Comparison of ENCODE assay signal across 1 cellular context in the genomic region with DNA sequence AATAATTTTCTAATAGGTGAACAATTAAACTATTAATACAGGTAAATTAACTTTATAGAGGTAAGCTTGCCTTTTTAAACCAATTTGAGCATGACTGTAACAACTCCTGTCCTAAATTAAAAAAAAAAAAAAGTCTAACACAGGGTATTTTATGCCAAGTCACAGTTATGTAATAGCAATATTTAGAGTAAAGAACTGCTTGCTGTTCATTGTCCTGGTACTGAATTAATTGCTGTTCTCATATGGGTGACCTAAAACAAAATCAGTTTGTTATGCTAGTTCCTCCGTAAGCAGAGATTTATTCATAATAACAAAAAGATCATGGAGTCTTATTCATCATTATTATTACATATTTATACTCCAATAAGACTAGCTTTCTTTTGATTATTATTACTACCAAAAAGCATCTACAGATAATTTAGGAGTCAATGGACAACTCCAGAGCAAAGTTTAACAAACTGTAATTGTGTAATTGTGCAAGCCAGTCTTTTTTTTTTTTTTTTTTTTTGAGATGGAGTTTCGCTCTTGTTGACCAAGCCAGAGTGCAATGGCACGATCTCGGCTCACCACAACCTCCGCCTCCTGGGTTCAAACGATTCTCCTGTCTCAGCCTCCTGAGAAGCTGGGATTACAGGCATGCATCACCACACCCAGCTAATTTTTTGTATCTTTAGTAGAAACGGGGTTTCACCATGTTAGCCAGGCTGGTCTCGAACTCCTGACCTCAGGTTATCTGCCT.
TF ChIP-seq lines count a peak whose summit lies in the region.

No MANE protein-coding gene starts in this region.

TF ChIP-seq in HepG2, 621 proteins besides CTCF, POLR2A, EP300 and RAD21 (continued from another document and continues in another):
- TF ChIP-seq, protein P1, sequence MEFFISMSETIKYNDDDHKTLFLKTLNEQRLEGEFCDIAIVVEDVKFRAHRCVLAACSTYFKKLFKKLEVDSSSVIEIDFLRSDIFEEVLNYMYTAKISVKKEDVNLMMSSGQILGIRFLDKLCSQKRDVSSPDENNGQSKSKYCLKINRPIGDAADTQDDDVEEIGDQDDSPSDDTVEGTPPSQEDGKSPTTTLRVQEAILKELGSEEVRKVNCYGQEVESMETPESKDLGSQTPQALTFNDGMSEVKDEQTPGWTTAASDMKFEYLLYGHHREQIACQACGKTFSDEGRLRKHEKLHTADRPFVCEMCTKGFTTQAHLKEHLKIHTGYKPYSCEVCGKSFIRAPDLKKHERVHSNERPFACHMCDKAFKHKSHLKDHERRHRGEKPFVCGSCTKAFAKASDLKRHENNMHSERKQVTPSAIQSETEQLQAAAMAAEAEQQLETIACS (CRISPR knock-in tag; IDR thresholded peaks at IDR 0.05): no peak
- TF ChIP-seq JUN (CRISPR knock-in tag; IDR thresholded peaks at IDR 0.05) (no peak), ZNF530 (CRISPR knock-in tag; IDR thresholded peaks at IDR 0.05; ENCODE audit: low read depth) (no peak), NFE2L2 (IDR thresholded peaks at IDR 0.05; ENCODE audit: low read length) (peak; percentile 60), MEIS1 (CRISPR knock-in tag; IDR thresholded peaks at IDR 0.05; ENCODE audit: borderline replicate concordance) (no peak), ZNF367 (CRISPR knock-in tag; IDR thresholded peaks at IDR 0.05; ENCODE audit: borderline replicate concordance) (no peak), ZMYM4 (CRISPR knock-in tag; IDR thresholded peaks at IDR 0.05) (no peak), TMF1 (CRISPR knock-in tag; IDR thresholded peaks at IDR 0.05; ENCODE audit: low read depth) (no peak), ZBTB46 (CRISPR knock-in tag; IDR thresholded peaks at IDR 0.05; ENCODE audit: borderline replicate concordance) (no peak), SCMH1 (CRISPR knock-in tag; IDR thresholded peaks at IDR 0.05; ENCODE audit: borderline replicate concordance) (no peak), FOXA1 (IDR thresholded peaks at IDR 0.05) (no peak), FOXA1 (CRISPR knock-in tag; IDR thresholded peaks at IDR 0.05) (peak; percentile 42), GATA4 (IDR thresholded peaks at IDR 0.05; ENCODE audit: borderline replicate concordance, low read depth) (no peak), HMG20B (CRISPR knock-in tag; conservative IDR thresholded peaks at IDR 0.05) (no peak), SMARCC2 (IDR thresholded peaks at IDR 0.05) (no peak), ZNF382 (CRISPR knock-in tag; IDR thresholded peaks at IDR 0.05; ENCODE audit: borderline replicate concordance) (no peak), FOXJ3 (CRISPR knock-in tag; IDR thresholded peaks at IDR 0.05; ENCODE audit: borderline replicate concordance) (no peak), NCOA2 (CRISPR knock-in tag; IDR thresholded peaks at IDR 0.05) (peak; percentile 6; the same call in 1 of the 2 replicates), SIX1 (CRISPR knock-in tag; IDR thresholded peaks at IDR 0.05; ENCODE audit: borderline replicate concordance) (no peak), MIXL1 (CRISPR knock-in tag; IDR thresholded peaks at IDR 0.05) (no peak), ZNF672 (CRISPR knock-in tag; IDR thresholded peaks at IDR 0.05) (no peak), FOXA3 (CRISPR knock-in tag; IDR thresholded peaks at IDR 0.05) (no peak), SIX4 (CRISPR knock-in tag; IDR thresholded peaks at IDR 0.05) (no peak), ZNF556 (CRISPR knock-in tag; IDR thresholded peaks at IDR 0.05; ENCODE audit: borderline replicate concordance) (no peak), ELF4 (CRISPR knock-in tag; IDR thresholded peaks at IDR 0.05; ENCODE audit: borderline replicate concordance) (no peak), ZNF598 (CRISPR knock-in tag; IDR thresholded peaks at IDR 0.05; ENCODE audit: borderline replicate concordance) (no peak), CHD4 (IDR thresholded peaks at IDR 0.05; ENCODE audit: borderline replicate concordance, low read length) (peak; percentile 70; the same call in 1 of the 2 replicates), PRDM4 (CRISPR knock-in tag; IDR thresholded peaks at IDR 0.05; ENCODE audit: borderline replicate concordance) (no peak), NFIB (CRISPR knock-in tag; IDR thresholded peaks at IDR 0.05; ENCODE audit: borderline replicate concordance) (no peak), MIER3 (CRISPR knock-in tag; IDR thresholded peaks at IDR 0.05; ENCODE audit: borderline replicate concordance) (no peak), HMG20A (CRISPR knock-in tag; IDR thresholded peaks at IDR 0.05; ENCODE audit: borderline replicate concordance) (no peak), PHF20 (CRISPR knock-in tag; IDR thresholded peaks at IDR 0.05) (no peak), KLF16 (CRISPR knock-in tag; IDR thresholded peaks at IDR 0.05) (no peak), ZNF280D (CRISPR knock-in tag; IDR thresholded peaks at IDR 0.05) (0 out of 2 replicates have a peak, but pooled peaks have one; percentile 67), DNMT3B (CRISPR knock-in tag; conservative IDR thresholded peaks at IDR 0.05) (no peak), ZBTB7B (CRISPR knock-in tag; IDR thresholded peaks at IDR 0.05) (no peak), HCFC1 (IDR thresholded peaks at IDR 0.05; ENCODE audit: low read depth, low read length) (no peak), SATB2 (CRISPR knock-in tag; IDR thresholded peaks at IDR 0.05) (no peak), ZKSCAN1 (IDR thresholded peaks at IDR 0.05; ENCODE audit: low read length) (no peak), NKX3-1 (CRISPR knock-in tag; IDR thresholded peaks at IDR 0.05) (no peak), MAFF (IDR thresholded peaks at IDR 0.05; ENCODE audit: low read depth, low read length) (no peak), CEBPG (CRISPR knock-in tag; IDR thresholded peaks at IDR 0.05) (peak; percentile 31; the same call in 1 of the 2 replicates), GPBP1L1 (CRISPR knock-in tag; IDR thresholded peaks at IDR 0.05) (no peak), ZNF326 (CRISPR knock-in tag; IDR thresholded peaks at IDR 0.05; ENCODE audit: borderline replicate concordance) (no peak), ZSCAN21 (CRISPR knock-in tag; IDR thresholded peaks at IDR 0.05; ENCODE audit: borderline replicate concordance) (no peak), PPARG (CRISPR knock-in tag; conservative IDR thresholded peaks at IDR 0.05) (0 out of 2 replicates have a peak, but pooled peaks have one; percentile 8)
- TF ChIP-seq, protein P2, sequence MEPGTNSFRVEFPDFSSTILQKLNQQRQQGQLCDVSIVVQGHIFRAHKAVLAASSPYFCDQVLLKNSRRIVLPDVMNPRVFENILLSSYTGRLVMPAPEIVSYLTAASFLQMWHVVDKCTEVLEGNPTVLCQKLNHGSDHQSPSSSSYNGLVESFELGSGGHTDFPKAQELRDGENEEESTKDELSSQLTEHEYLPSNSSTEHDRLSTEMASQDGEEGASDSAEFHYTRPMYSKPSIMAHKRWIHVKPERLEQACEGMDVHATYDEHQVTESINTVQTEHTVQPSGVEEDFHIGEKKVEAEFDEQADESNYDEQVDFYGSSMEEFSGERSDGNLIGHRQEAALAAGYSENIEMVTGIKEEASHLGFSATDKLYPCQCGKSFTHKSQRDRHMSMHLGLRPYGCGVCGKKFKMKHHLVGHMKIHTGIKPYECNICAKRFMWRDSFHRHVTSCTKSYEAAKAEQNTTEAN (CRISPR knock-in tag; conservative IDR thresholded peaks at IDR 0.05): peak; percentile 90
- TF ChIP-seq, protein P3, sequence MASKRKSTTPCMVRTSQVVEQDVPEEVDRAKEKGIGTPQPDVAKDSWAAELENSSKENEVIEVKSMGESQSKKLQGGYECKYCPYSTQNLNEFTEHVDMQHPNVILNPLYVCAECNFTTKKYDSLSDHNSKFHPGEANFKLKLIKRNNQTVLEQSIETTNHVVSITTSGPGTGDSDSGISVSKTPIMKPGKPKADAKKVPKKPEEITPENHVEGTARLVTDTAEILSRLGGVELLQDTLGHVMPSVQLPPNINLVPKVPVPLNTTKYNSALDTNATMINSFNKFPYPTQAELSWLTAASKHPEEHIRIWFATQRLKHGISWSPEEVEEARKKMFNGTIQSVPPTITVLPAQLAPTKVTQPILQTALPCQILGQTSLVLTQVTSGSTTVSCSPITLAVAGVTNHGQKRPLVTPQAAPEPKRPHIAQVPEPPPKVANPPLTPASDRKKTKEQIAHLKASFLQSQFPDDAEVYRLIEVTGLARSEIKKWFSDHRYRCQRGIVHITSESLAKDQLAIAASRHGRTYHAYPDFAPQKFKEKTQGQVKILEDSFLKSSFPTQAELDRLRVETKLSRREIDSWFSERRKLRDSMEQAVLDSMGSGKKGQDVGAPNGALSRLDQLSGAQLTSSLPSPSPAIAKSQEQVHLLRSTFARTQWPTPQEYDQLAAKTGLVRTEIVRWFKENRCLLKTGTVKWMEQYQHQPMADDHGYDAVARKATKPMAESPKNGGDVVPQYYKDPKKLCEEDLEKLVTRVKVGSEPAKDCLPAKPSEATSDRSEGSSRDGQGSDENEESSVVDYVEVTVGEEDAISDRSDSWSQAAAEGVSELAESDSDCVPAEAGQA (IDR thresholded peaks at IDR 0.05; ENCODE audit: low read depth): no peak
- TF ChIP-seq, protein P3 (CRISPR knock-in tag; IDR thresholded peaks at IDR 0.05; ENCODE audit: borderline replicate concordance): no peak
